Comparison of ENCODE assay signal across 12 cellular contexts in the genomic region with DNA sequence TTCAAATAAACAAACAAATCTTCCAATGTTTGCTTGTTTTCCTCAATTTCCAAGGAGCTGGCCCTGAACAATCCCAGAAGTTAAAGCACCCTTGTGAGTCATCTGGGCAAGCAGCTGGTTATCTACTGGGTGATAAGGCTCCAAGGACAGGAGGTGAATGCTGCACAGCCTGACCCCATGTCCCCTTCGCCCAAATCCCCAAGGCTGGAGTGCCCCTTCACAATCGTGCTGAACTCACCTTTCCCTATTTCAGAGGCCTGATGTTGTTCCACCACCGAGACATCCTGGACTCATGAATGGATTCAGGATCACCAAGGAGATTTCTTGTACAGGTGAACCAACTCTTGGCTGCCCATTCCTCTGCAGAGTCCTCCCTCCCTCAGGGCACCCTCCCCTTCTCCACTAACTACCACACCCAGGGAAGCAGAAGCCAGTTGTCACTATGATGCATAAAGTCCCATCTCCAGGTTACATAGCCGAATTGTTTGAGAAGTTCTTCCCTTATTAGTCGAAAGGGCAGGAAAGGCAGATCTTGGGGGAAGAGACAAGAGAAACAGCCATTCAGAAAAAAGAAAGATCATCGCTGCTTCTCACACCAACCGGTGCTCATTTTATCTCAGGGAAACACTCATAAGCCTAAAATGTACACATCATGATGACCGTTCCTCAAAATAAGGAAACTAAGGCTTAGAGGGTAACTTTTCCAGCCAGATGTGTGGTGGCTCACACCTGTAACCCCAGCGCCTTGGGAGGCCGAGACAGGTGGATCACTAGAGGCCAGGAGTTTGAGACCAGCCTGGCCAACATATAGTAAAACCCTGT.
"Had no signal": no experiment of that assay in that cellular context is flagged by ENCODE, and none has a peak within 500 bp of the region (broad histone marks: within the 10 kb centered on the region; RNA-seq: fewer than 3 reads in every experiment).

No MANE protein-coding gene starts in this region.

- H3K9me3 ChIP-seq: heart left ventricle, left lung, thoracic aorta, uterus had no signal

- H3K36me3 ChIP-seq: heart left ventricle, left lung, thoracic aorta, uterus had no signal

- H3K27ac ChIP-seq: heart left ventricle, left lung, thoracic aorta, uterus had no signal

- H3K4me1 ChIP-seq: left lung, uterus had no signal

- H3K27me3 ChIP-seq: heart left ventricle, left lung, uterus had no signal

- DNase-seq: activated CD4-positive, alpha-beta T cell treated with anti-CD3 and anti-CD28 coated beads, Interleukin-2, amount 10 ng/mL, durations not matched to agents 7 days and 5 days; activated CD4-positive, CD25-positive, alpha-beta regulatory T cell; activated CD8-positive, alpha-beta memory T cell treated with anti-CD3 and anti-CD28 coated beads for 24 hours; activated naive CD4-positive, alpha-beta T cell treated with anti-CD3 and anti-CD28 coated beads, Interleukin-2, amount 50 U/mL, for 16 hours; amniotic stem cell; effector memory CD8-positive, alpha-beta T cell; heart left ventricle; stimulated activated CD4-positive, alpha-beta T cell treated with anti-CD3 and anti-CD28 coated beads, Interleukin-4, amount 100 ng/mL, for 1 hour; T-cell; uterus had no signal

- H3K4me3 ChIP-seq: heart left ventricle, left lung, thoracic aorta, uterus had no signal

- ATAC-seq: effector memory CD8-positive, alpha-beta T cell; T-cell had no signal
